Comparison of ENCODE assay signal across 13 cellular contexts in the genomic region with DNA sequence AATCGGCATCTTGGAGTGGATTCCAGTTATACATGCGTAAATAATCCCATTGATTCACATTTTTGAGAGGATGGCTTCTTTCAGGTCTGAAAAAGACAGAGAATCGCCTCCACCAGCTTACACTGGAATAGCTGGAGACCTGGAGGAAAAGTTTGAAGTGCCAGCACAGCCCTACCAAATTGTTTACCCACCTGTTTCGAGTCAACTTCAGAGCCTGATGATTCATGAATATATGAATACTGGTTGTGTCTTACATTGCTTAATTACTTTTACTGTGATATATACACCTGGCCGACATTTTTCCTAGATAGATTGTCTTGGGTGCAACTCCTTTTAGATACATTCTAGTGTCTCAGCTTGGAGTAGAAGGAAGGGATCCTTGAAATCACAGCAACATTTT. TPM values are rescaled to one million over a fixed set of nuclear protein-coding genes. Genes with fewer than 3 reads are reported as not detected.
DNase-seq lines count a peak whose midpoint lies in the region; ATAC-seq and TF ChIP-seq lines count a peak whose summit lies in the region.
"Had no signal": no experiment of that assay in that cellular context is flagged by ENCODE, and none has a peak within 500 bp of the region (broad histone marks: within the 10 kb centered on the region; RNA-seq: fewer than 3 reads in every experiment).

No MANE protein-coding gene starts in this region.

- no peak for TF ChIP-seq POLR2A in uterus (IDR thresholded peaks at IDR 0.05)

- ATAC-seq in left cardiac atrium (no peak), HG02840 (IDR thresholded peaks at IDR 0.05; ENCODE audit: low FRiP score, unreplicated experiment) (no peak), HG02884 (IDR thresholded peaks at IDR 0.05; ENCODE audit: unreplicated experiment) (no peak)

- no peaks in the 10 kb centered on the region for H3K9me3 ChIP-seq in right atrium auricular region
- no peaks in the 10 kb centered on the region for H3K9me3 ChIP-seq in muscle layer of duodenum (ENCODE audit: control insufficient read depth in 1 of 2, low read length in 2 of 2)
- H3K9me3 ChIP-seq in uterus, result no peaks in the 10 kb centered on the region
- H3K9me3 ChIP-seq: thoracic aorta had no signal

- H3K4me1 ChIP-seq in right atrium auricular region, result peaks cover 0 to 22% of the 10 kb centered on the region in 2 donors
- no peaks in the 10 kb centered on the region for H3K4me1 ChIP-seq in muscle layer of duodenum (ENCODE audit: control insufficient read depth in 1 of 2, insufficient read depth in 2 of 2, low read length in 2 of 2)
- no peaks in the 10 kb centered on the region for H3K4me1 ChIP-seq in uterus

- H3K36me3 ChIP-seq in right atrium auricular region, result no peaks in the 10 kb centered on the region
- no peaks in the 10 kb centered on the region for H3K36me3 ChIP-seq in muscle layer of duodenum (ENCODE audit: control insufficient read depth in 1 of 2, insufficient read depth in 2 of 2, low read length in 2 of 2)
- no peaks in the 10 kb centered on the region for H3K36me3 ChIP-seq in uterus
- H3K36me3 ChIP-seq: thoracic aorta, WERI-Rb-1 had no signal

- H3K27me3 ChIP-seq in right atrium auricular region (no peaks in the 10 kb centered on the region), muscle layer of duodenum (ENCODE audit: low read depth, low read length) (no peaks in the 10 kb centered on the region), uterus (no peaks in the 10 kb centered on the region)

- TF ChIP-seq CTCF in right atrium auricular region (IDR thresholded peaks at IDR 0.05) (no peak), epithelial cell of proximal tubule (conservative IDR thresholded peaks at IDR 0.05; ENCODE audit: low read depth, low read length) (no peak), uterus (IDR thresholded peaks at IDR 0.05) (no peak)

- H3K4me3 ChIP-seq in right atrium auricular region, result peak overlapping the region; percentile 20 to 33
- peak overlapping the region; percentile 53 for H3K4me3 ChIP-seq in epithelial cell of proximal tubule (ENCODE audit: low read depth, low read length)
- H3K4me3 ChIP-seq in muscle layer of duodenum (ENCODE audit: low read depth in 1 of 2, low read length in 2 of 2), result peak overlapping the region; percentile 43 to 50
- H3K4me3 ChIP-seq in uterus, result peak overlapping the region; percentile 8 to 15

- DNase-seq in right atrium auricular region (ENCODE audit: low spot score), result no peak
- DNase-seq in left cardiac atrium, result no peak
- no peak for DNase-seq in epithelial cell of proximal tubule (ENCODE audit: low read depth)
- DNase-seq in uterus, result no peak
- DNase-seq in stimulated activated CD4-positive, alpha-beta T cell treated with anti-CD3 and anti-CD28 coated beads, Interleukin-2, amount 100 ng/mL, for 24 hours, result no peak
- DNase-seq: activated T-cell treated with anti-CD3 and anti-CD28 coated beads, Interleukin-2, amount 50 U/mL, for 24 hours; NCI-H1048; NCI-H526 treated with DMSO at 0.1 percent for 48 hours; WERI-Rb-1 had no signal

- intact Hi-C loops in left cardiac atrium (cut with DNase I) (loop anchor here in 1 of 2 donors (5.0 to 10.0 kb wide), 3 partner anchors 134 to 304 kb away; no protein-coding TSS in a partner anchor), uterus (cut with DNase I; ENCODE audit: low total_unique reads) (no loop called here)

- peak overlapping the region; percentile 56 to 78 for H3K27ac ChIP-seq in right atrium auricular region
- no peak overlapping the region for H3K27ac ChIP-seq in muscle layer of duodenum (ENCODE audit: low read length)
- H3K27ac ChIP-seq in uterus, result peak overlapping the region in 1 of 2 donors; percentile 44
- H3K27ac ChIP-seq: thoracic aorta, WERI-Rb-1 had no signal

RNA-seq across cellular contexts. Expression of gene NCKAP5, which starts 0.3 kb away (rescaled TPM):
- 1 to 10 TPM; 3.6 to 5.4 TPM for total RNA-seq in right atrium auricular region
- 1 to 10 TPM; 5.8 to 6.2 TPM for total RNA-seq in left cardiac atrium
- 0.58 and 0.69 TPM in 2 replicates for total RNA-seq in epithelial cell of proximal tubule
- 1 to 10 TPM in 2 of 4 donors, under 1 TPM in 1, not detected in 1; 0.55 to 6.6 (median 3.3) TPM for total RNA-seq in uterus
